ENCODE assay signal across 15 cellular contexts in genomic region chr12:91978143-91978542, GRCh38.
DNase-seq lines count a peak whose midpoint lies in the region; ATAC-seq and TF ChIP-seq lines count a peak whose summit lies in the region.
"Had no signal": no experiment of that assay in that cellular context is flagged by ENCODE, and none has a peak within 500 bp of the region (broad histone marks: within the 10 kb centered on the region; RNA-seq: fewer than 3 reads in every experiment).

No MANE protein-coding gene starts in this region.

- H3K4me3 Mint-ChIP-seq in activated CD4-positive, alpha-beta memory T cell treated with anti-CD3 and anti-CD28 coated beads, Interleukin-2, amount 10 ng/mL, durations not matched to agents 7 days and 5 days, result no peak overlapping the region
- H3K4me3 Mint-ChIP-seq: IgD-negative memory B cell had no signal

- peak; percentile 72 for ATAC-seq in IMR-90 (ENCODE audit: low read depth)
- ATAC-seq: psoas muscle had no signal

- H3K4me1 ChIP-seq in IMR-90 (ENCODE audit: control insufficient read depth, insufficient read depth, low read length) (peaks cover 12% of the 10 kb centered on the region), stomach (no peaks in the 10 kb centered on the region)
- H3K4me1 ChIP-seq in effector memory CD4-positive, alpha-beta T cell (ENCODE audit: control insufficient read depth, insufficient read depth, low read length, poor library complexity, severe bottlenecking), result peaks cover 4% of the 10 kb centered on the region
- H3K4me1 ChIP-seq: BLaER1, psoas muscle had no signal

- no peak overlapping the region for H2AK9ac ChIP-seq in IMR-90 (replicated peaks; ENCODE audit: low read depth, low read length, poor library complexity)

- H2BK5ac ChIP-seq in IMR-90 (ENCODE audit: low read depth, low read length, poor library complexity, severe bottlenecking), result peak overlapping the region; percentile 94

- H3K4me2 ChIP-seq in IMR-90 (ENCODE audit: low read depth, low read length), result peak overlapping the region; percentile 40; the same call in 1 of the 2 replicates
- H3K4me2 ChIP-seq: BLaER1 had no signal

- H3K23ac ChIP-seq in IMR-90 (ENCODE audit: low read depth, low read length), result peak overlapping the region; percentile 95; the same call in 1 of the 2 replicates

- H3K9me3 Mint-ChIP-seq in activated CD4-positive, alpha-beta memory T cell treated with anti-CD3 and anti-CD28 coated beads, Interleukin-2, amount 10 ng/mL, durations not matched to agents 7 days and 5 days, result peaks cover 15% of the 10 kb centered on the region

- H3K14ac ChIP-seq in IMR-90 (replicated peaks; ENCODE audit: low read depth, low read length), result peak overlapping the region; percentile 92

- no peaks in the 10 kb centered on the region for H3K36me3 ChIP-seq in IMR-90 (ENCODE audit: control insufficient read depth, insufficient read depth, low read length)
- H3K36me3 ChIP-seq in effector memory CD4-positive, alpha-beta T cell (ENCODE audit: control insufficient read depth, insufficient read depth, low read length), result no peaks in the 10 kb centered on the region
- H3K36me3 ChIP-seq in stomach, result no peaks in the 10 kb centered on the region
- H3K36me3 ChIP-seq: BLaER1 had no signal

- H2BK120ac ChIP-seq in IMR-90 (ENCODE audit: low read depth, low read length), result peak overlapping the region; percentile 96

- H3K56ac ChIP-seq in IMR-90 (ENCODE audit: extremely low read depth, insufficient read depth, low read length), result no peak overlapping the region

- peaks cover 14% of the 10 kb centered on the region for H3K36me3 Mint-ChIP-seq in activated CD4-positive, alpha-beta memory T cell treated with anti-CD3 and anti-CD28 coated beads, Interleukin-2, amount 10 ng/mL, durations not matched to agents 7 days and 5 days (ENCODE audit: low read depth)

- H3K4me1 Mint-ChIP-seq in activated CD4-positive, alpha-beta memory T cell treated with anti-CD3 and anti-CD28 coated beads, Interleukin-2, amount 10 ng/mL, durations not matched to agents 7 days and 5 days, result peaks cover 15% of the 10 kb centered on the region
- H3K4me1 Mint-ChIP-seq: IgD-negative memory B cell had no signal

- H4K5ac ChIP-seq in IMR-90 (ENCODE audit: low read depth, low read length), result peak overlapping the region; percentile 56

- intact Hi-C loops in IMR-90 (cut with micrococcal nuclease), result no loop called here
- intact Hi-C loops in stomach (cut with DNase I; ENCODE audit: low total_unique reads), result no loop called here
- intact Hi-C loops in posterior vena cava (cut with DNase I), result no loop called here

- no peaks in the 10 kb centered on the region for H3K27me3 Mint-ChIP-seq in activated CD4-positive, alpha-beta memory T cell treated with anti-CD3 and anti-CD28 coated beads, Interleukin-2, amount 10 ng/mL, durations not matched to agents 7 days and 5 days

- no peaks in the 10 kb centered on the region for H4K20me1 ChIP-seq in IMR-90 (ENCODE audit: insufficient read depth, low read length)
- H4K20me1 ChIP-seq: BLaER1 had no signal

- no peaks in the 10 kb centered on the region for H3K79me1 ChIP-seq in IMR-90 (ENCODE audit: low read depth in 1 of 2, low read length in 2 of 2)

- peak overlapping the region; percentile 48 for H3K27ac Mint-ChIP-seq in activated CD4-positive, alpha-beta memory T cell treated with anti-CD3 and anti-CD28 coated beads, Interleukin-2, amount 10 ng/mL, durations not matched to agents 7 days and 5 days

- POLR2A ChIA-PET in IMR-90 (lab: Charles Lee; ENCODE audit: unreplicated experiment), result interaction anchor here (0.7 kb wide), 1 partner anchor 168 kb away, joined by 18 read pairs; the partner anchor contains the start of gene BTG1
- POLR2A ChIA-PET in activated CD4-positive, alpha-beta memory T cell treated with anti-CD3 and anti-CD28 coated beads, Interleukin-2, amount 10 ng/mL, durations not matched to agents 7 days and 5 days (lab: Charles Lee), result interaction anchor here (1.3 kb wide), 1 partner anchor 53 kb away, joined by 3 read pairs; no protein-coding TSS in a partner anchor

- H2BK15ac ChIP-seq in IMR-90 (ENCODE audit: low read depth, low read length), result peak overlapping the region; percentile 69; the same call in 1 of the 3 replicates

- peak overlapping the region; percentile 29 to 94; a peak in 3 of 4 replicates for H4K8ac ChIP-seq in IMR-90 (ENCODE audit: low read depth in 2 of 2, low read length in 2 of 2)

- H3K9me3 ChIP-seq in IMR-90 (ENCODE audit: control insufficient read depth, insufficient read depth, low read length), result no peaks in the 10 kb centered on the region
- H3K9me3 ChIP-seq in effector memory CD4-positive, alpha-beta T cell (ENCODE audit: control insufficient read depth, low read length), result no peaks in the 10 kb centered on the region
- H3K9me3 ChIP-seq in stomach, result no peaks in the 10 kb centered on the region
- H3K9me3 ChIP-seq: psoas muscle had no signal

- H3K9ac ChIP-seq in IMR-90 (ENCODE audit: low read depth, low read length), result no peak overlapping the region
- H3K9ac ChIP-seq: BLaER1 had no signal

- peak overlapping the region; percentile 86 for H2AFZ ChIP-seq in IMR-90 (replicated peaks; ENCODE audit: low read length, poor library complexity)

- peak overlapping the region; percentile 92; the same call in 1 of the 2 replicates for H3K4ac ChIP-seq in IMR-90 (ENCODE audit: low read depth, low read length)

- no TSS peak for BruUV-seq in IMR-90 (replicated peaks; lab: Mats Ljungman, UMichigan)

- in situ Hi-C loops in IMR-90 (cut with MboI; ENCODE audit: low sequenced_read_pairs), result no loop called here

- H3K18ac ChIP-seq in IMR-90 (ENCODE audit: low read depth, low read length), result peak overlapping the region; percentile 87

- H3K27ac ChIP-seq in IMR-90 (ENCODE audit: insufficient read depth, low read length), result peak overlapping the region; percentile 82
- peak overlapping the region; percentile 46 for H3K27ac ChIP-seq in effector memory CD4-positive, alpha-beta T cell (ENCODE audit: insufficient read depth, low read length, poor library complexity, severe bottlenecking)
- no peak overlapping the region for H3K27ac ChIP-seq in stomach
- H3K27ac ChIP-seq in caudate nucleus (ENCODE audit: low read depth, low read length), result no peak overlapping the region
- H3K27ac ChIP-seq: BLaER1, psoas muscle had no signal

- H3K27me3 ChIP-seq in IMR-90 (ENCODE audit: control insufficient read depth, insufficient read depth, low read length) (no peaks in the 10 kb centered on the region), stomach (no peaks in the 10 kb centered on the region)
- no peaks in the 10 kb centered on the region for H3K27me3 ChIP-seq in effector memory CD4-positive, alpha-beta T cell (replicated peaks; ENCODE audit: control insufficient read depth, insufficient read depth, low read length, poor library complexity, severe bottlenecking)
- H3K27me3 ChIP-seq: BLaER1 had no signal

- no peak overlapping the region for H3K4me3 ChIP-seq in IMR-90 (ENCODE audit: insufficient read depth, low read depth, low read length)
- H3K4me3 ChIP-seq in effector memory CD4-positive, alpha-beta T cell (ENCODE audit: insufficient read depth, low read depth, low read length, poor library complexity, severe bottlenecking), result no peak overlapping the region
- H3K4me3 ChIP-seq in stomach, result no peak overlapping the region
- H3K4me3 ChIP-seq: BLaER1, psoas muscle had no signal

- no peak for TF ChIP-seq EP300 in stomach (IDR thresholded peaks at IDR 0.05)

- no peak overlapping the region for H4K91ac ChIP-seq in IMR-90 (ENCODE audit: insufficient read depth, low read depth, low read length)

- TF ChIP-seq CTCF in IMR-90 (conservative IDR thresholded peaks at IDR 0.05; ENCODE audit: low read depth, low read length), result no peak
- TF ChIP-seq CTCF in stomach (IDR thresholded peaks at IDR 0.05), result no peak

- CTCF ChIA-PET in IMR-90 (lab: Yijun Ruan, JAX), result no interaction called here
- CTCF ChIA-PET in activated CD4-positive, alpha-beta memory T cell treated with anti-CD3 and anti-CD28 coated beads, Interleukin-2, amount 10 ng/mL, durations not matched to agents 7 days and 5 days (lab: Charles Lee), result no interaction called here

- no peak for TF ChIP-seq POLR2A in IMR-90 (IDR thresholded peaks at IDR 0.05; ENCODE audit: low read depth, low read length)
- no peak for TF ChIP-seq POLR2A in stomach (IDR thresholded peaks at IDR 0.05)

- H2BK20ac ChIP-seq in IMR-90 (ENCODE audit: low read depth, low read length), result peak overlapping the region; percentile 94

- no peak overlapping the region for H2AK5ac ChIP-seq in IMR-90 (ENCODE audit: low read depth, low read length)

- DNase-seq in CD1c-positive myeloid dendritic cell (ENCODE audit: extremely low spot score), result peak; percentile 14
- peak; percentile 73 for DNase-seq in IMR-90
- DNase-seq in activated CD4-positive, alpha-beta memory T cell treated with anti-CD3 and anti-CD28 coated beads, Interleukin-2, amount 10 ng/mL, durations not matched to agents 7 days and 5 days, result peak; percentile 17
- DNase-seq in effector memory CD4-positive, alpha-beta T cell, result peak; percentile 38 to 45 (median 39)
- DNase-seq in stomach, result no peak
- DNase-seq in AG20443 (ENCODE audit: low spot score), result no peak
- DNase-seq in caudate nucleus (lab: John Stamatoyannopoulos, UW), result no peak
- DNase-seq in posterior vena cava (ENCODE audit: low spot score), result no peak
- DNase-seq: activated CD8-positive, alpha-beta memory T cell treated with anti-CD3 and anti-CD28 coated beads, Interleukin-2, amount 50 U/mL, for 4 hours; cerebellar nuclear complex; NCI-H146; psoas muscle; stimulated activated CD4-positive, alpha-beta T cell treated with anti-CD3 and anti-CD28 coated beads, Interleukin-1b, Interleukin-23, amount 100 ng/mL, for 48 hours had no signal

- no peak for TF ChIP-seq RAD21 in IMR-90 (IDR thresholded peaks at IDR 0.05; ENCODE audit: low read length)

- dilution Hi-C loops in IMR-90 (cut with HindIII; ENCODE audit: low sequenced_read_pairs, unreplicated experiment), result no loop called here

- 17% methylated on average over 2 of the region's 2 CpGs; no CpG with 5 or more reads in 1 of the 2 experiments for WGBS in IMR-90 (ENCODE audit: extremely low coverage in 2 of 2, insufficient read length in 1 of 2), 2 experiments
- 21 to 39% (median 32%) methylated on average over 2 of the region's 2 CpGs for WGBS in stomach, 5 donors

- H3K9me1 ChIP-seq in IMR-90 (ENCODE audit: insufficient read depth, low read length), result peaks cover 3% of the 10 kb centered on the region; the same call in 1 of the 2 replicates

TF ChIP-seq in IMR-90, 13 proteins besides CTCF, POLR2A, EP300 and RAD21:
- TF ChIP-seq CEBPB (IDR thresholded peaks at IDR 0.05; ENCODE audit: low read depth, low read length), result peak; percentile 29; the same call in 1 of the 2 replicates
- no peak for TF ChIP-seq SMC3 (IDR thresholded peaks at IDR 0.05; ENCODE audit: low read depth, low read length)

Comparison
In these comparisons a context has a peak if more than half of its experiments do, and no peak if none do; other contexts are left out.
1. DNase-seq: peak in CD1c-positive myeloid dendritic cell (single experiment), IMR-90 (single experiment), activated CD4-positive, alpha-beta memory T cell treated with anti-CD3 and anti-CD28 coated beads, Interleukin-2, amount 10 ng/mL, durations not matched to agents 7 days and 5 days (single experiment) and effector memory CD4-positive, alpha-beta T cell (3 of 3); none in stomach (single experiment), AG20443 (single experiment), caudate nucleus (0 of 61) and posterior vena cava (single experiment).
2. H3K27ac ChIP-seq: peak in IMR-90 (single experiment) and effector memory CD4-positive, alpha-beta T cell (single experiment); none in stomach (0 of 5) and caudate nucleus (single experiment).